Comparison of ENCODE assay signal across 1 cellular context in the genomic region with DNA sequence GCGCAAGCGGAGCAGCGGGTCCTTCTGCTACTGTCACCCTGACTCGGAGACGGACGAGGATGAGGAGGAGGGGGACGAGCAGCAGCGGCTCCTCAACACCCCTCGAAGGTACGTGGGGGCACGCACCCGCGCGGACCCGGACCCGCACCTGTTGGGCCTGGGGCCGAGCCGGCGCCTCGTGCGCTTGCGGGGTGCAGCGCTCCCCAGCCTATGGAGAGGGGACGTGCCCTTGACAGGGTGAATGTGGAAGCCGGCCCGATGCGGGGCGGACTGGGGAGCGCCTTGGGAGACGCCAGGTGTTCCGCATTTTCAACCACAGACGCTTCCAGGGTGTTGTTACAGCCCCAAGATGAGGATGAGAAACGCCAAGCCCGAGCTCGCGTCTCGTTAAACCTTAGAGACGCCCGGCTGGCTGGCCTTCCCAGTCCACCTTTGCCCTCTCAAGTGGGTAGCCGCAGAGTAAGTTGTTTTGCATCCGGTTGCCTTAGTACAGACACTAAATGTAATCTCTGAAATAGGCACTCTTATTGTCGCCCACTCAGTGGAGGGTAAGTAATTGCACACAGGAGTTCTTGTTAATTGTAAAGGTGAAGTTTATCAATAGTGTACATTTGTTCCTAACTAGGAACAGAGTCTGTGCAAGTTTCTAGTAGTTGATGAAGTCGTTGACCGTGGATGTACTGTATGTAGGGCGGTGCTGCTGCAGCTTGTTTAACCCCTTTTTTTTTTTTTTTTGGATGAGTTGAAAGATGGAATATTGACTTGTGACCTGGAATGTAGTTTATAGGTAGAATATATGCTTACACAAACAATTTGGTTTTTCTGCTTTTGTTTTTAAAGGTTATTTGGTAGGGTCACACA.
TF ChIP-seq lines count a peak whose summit lies in the region.

No MANE protein-coding gene starts in this region.

TF ChIP-seq in HepG2, 621 proteins besides CTCF, POLR2A, EP300 and RAD21 (continued from another document):
- no peak for TF ChIP-seq ELF4 (CRISPR knock-in tag; IDR thresholded peaks at IDR 0.05; ENCODE audit: borderline replicate concordance)
- 0 out of 2 replicates have a peak, but pooled peaks have one; percentile 5 for TF ChIP-seq ZNF101 (CRISPR knock-in tag; IDR thresholded peaks at IDR 0.05; ENCODE audit: borderline replicate concordance, low read depth)
- TF ChIP-seq ZNF180 (CRISPR knock-in tag; IDR thresholded peaks at IDR 0.05; ENCODE audit: borderline replicate concordance, low read depth), result no peak
- TF ChIP-seq GFI1 (CRISPR knock-in tag; IDR thresholded peaks at IDR 0.05; ENCODE audit: borderline replicate concordance), result no peak
